In genomic region chr3:49661281-49661680, GRCh38 we compare ENCODE assay signal across 17 cellular contexts. TPM values are rescaled to one million over a fixed set of nuclear protein-coding genes. Genes with fewer than 3 reads are reported as not detected.
"Had no signal": no experiment of that assay in that cellular context is flagged by ENCODE, and none has a peak within 500 bp of the region (broad histone marks: within the 10 kb centered on the region; RNA-seq: fewer than 3 reads in every experiment).

No MANE protein-coding gene starts in this region.

- H3K9me3 Mint-ChIP-seq: activated naive CD4-positive, alpha-beta T cell treated with anti-CD3 and anti-CD28 coated beads, Interleukin-2, amount 50 U/mL, for 24 hours; effector memory CD8-positive, alpha-beta T cell; nephron progenitor cell; stimulated activated naive B cell treated with anti-CD40 and anti-IgM and Interleukin-4, amounts not matched to agents 10 μg/mL and 1 μg/mL and 100 μg/mL, for 72 hours had no signal

- FAIRE-seq: keratinocyte had no signal

- H3K4me3 ChIP-seq: left lung, thyroid gland had no signal

- H3K4me3 Mint-ChIP-seq: activated naive CD4-positive, alpha-beta T cell treated with anti-CD3 and anti-CD28 coated beads, Interleukin-2, amount 50 U/mL, for 24 hours; effector memory CD8-positive, alpha-beta T cell; nephron progenitor cell; stimulated activated naive B cell treated with anti-CD40 and anti-IgM and Interleukin-4, amounts not matched to agents 10 μg/mL and 1 μg/mL and 100 μg/mL, for 72 hours had no signal

- H3K36me3 Mint-ChIP-seq: activated naive CD4-positive, alpha-beta T cell treated with anti-CD3 and anti-CD28 coated beads, Interleukin-2, amount 50 U/mL, for 24 hours; stimulated activated naive B cell treated with anti-CD40 and anti-IgM and Interleukin-4, amounts not matched to agents 10 μg/mL and 1 μg/mL and 100 μg/mL, for 72 hours had no signal

- ATAC-seq: effector memory CD8-positive, alpha-beta T cell; foreskin keratinocyte; left lung; stimulated activated naive B cell treated with anti-CD40 and anti-IgM and Interleukin-4, amounts not matched to agents 10 μg/mL and 1 μg/mL and 100 μg/mL, for 72 hours had no signal

- H3K9me3 ChIP-seq: left lung, thyroid gland had no signal

- H3K27ac Mint-ChIP-seq: activated naive CD4-positive, alpha-beta T cell treated with anti-CD3 and anti-CD28 coated beads, Interleukin-2, amount 50 U/mL, for 24 hours; effector memory CD8-positive, alpha-beta T cell; nephron progenitor cell; stimulated activated naive B cell treated with anti-CD40 and anti-IgM and Interleukin-4, amounts not matched to agents 10 μg/mL and 1 μg/mL and 100 μg/mL, for 72 hours had no signal

- H3K36me3 ChIP-seq: left lung, thyroid gland had no signal

- H3K27me3 ChIP-seq: left lung, thyroid gland had no signal

- H3K27ac ChIP-seq: foreskin keratinocyte, left lung, thyroid gland had no signal

- DNase-seq: activated CD4-positive, alpha-beta T cell treated with anti-CD3 and anti-CD28 coated beads, Interleukin-2, amount 50 U/mL, for 4 hours; activated gamma-delta T cell; amniotic stem cell; dermis blood vessel endothelial cell; effector memory CD8-positive, alpha-beta T cell; foreskin keratinocyte; glutamatergic neuron; left lung; midbrain; nephron progenitor cell; occipital lobe; stimulated activated naive B cell treated with anti-CD40 and anti-IgM and Interleukin-4, amounts not matched to agents 10 μg/mL and 1 μg/mL and 100 μg/mL, for 72 hours; thyroid gland had no signal

- H3K4me1 Mint-ChIP-seq: activated naive CD4-positive, alpha-beta T cell treated with anti-CD3 and anti-CD28 coated beads, Interleukin-2, amount 50 U/mL, for 24 hours; stimulated activated naive B cell treated with anti-CD40 and anti-IgM and Interleukin-4, amounts not matched to agents 10 μg/mL and 1 μg/mL and 100 μg/mL, for 72 hours had no signal

- H3K4me1 ChIP-seq: foreskin keratinocyte, left lung, thyroid gland had no signal

RNA-seq across cellular contexts. Expression of gene AMIGO3, which starts 58.2 kb away (rescaled TPM):
- total RNA-seq: foreskin keratinocyte, posterior vena cava, ureter had no signal
